ENCODE assay signal across 13 cellular contexts in the genomic region with DNA sequence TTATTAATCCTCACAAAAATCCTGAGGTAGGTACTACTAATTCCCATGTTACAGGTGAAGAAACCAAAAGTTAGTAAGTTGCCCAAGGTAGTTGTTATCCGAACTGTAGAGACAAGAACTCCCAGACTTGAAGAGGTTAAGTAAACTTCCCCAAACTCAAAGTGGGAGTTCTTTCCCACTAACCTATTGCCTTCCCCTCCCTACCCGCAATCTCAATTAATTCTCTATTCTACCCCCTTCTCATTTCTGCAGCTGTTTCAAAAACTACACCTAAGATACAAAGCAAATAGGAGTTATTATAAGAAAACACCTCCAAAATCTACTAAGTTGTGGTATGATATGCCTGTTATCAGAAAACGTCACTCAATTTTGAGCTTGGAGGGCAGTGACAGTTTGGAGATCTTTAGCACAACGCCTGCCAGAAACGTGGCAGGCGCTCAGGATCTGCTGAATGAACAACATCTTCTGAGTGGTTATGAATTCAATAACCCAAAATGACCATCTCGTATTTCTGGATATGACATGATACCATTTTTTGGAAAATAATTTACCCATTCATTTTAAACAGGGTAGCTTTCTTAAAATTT. TPM values are rescaled to one million over a fixed set of nuclear protein-coding genes. Genes with fewer than 3 reads are reported as not detected.
DNase-seq lines count a peak whose midpoint lies in the region; ATAC-seq and TF ChIP-seq lines count a peak whose summit lies in the region.
"Had no signal": no experiment of that assay in that cellular context is flagged by ENCODE, and none has a peak within 500 bp of the region (broad histone marks: within the 10 kb centered on the region; RNA-seq: fewer than 3 reads in every experiment).

No MANE protein-coding gene starts in this region.

- H3K27ac ChIP-seq in BLaER1: no peak overlapping the region
- H3K27ac ChIP-seq in HUES6 (ENCODE audit: low read depth, low read length): 0 out of 2 replicates have a peak overlapping the region, but pooled peaks have one; percentile 13
- peak overlapping the region in 1 of 8 donors; percentile 37 for H3K27ac ChIP-seq in spleen

- peaks cover 80% of the 10 kb centered on the region for H3K4me1 Mint-ChIP-seq in chondrocyte (ENCODE audit: low read depth)
- H3K4me1 Mint-ChIP-seq in naive B cell: peaks cover 51 to 92% (median 82%) of the 10 kb centered on the region in 3 donors

- H3K9me3 ChIP-seq in BLaER1 (peaks cover 22% of the 10 kb centered on the region), HUES6 (ENCODE audit: control insufficient read depth, insufficient read depth, low read depth, low read length) (peaks cover 9% of the 10 kb centered on the region), spleen (peaks cover 0 to 9% (median 4%) of the 10 kb centered on the region in 8 donors)

- 0 out of 2 replicates have a peak overlapping the region, but pooled peaks have one; percentile 5 for H3K4me2 ChIP-seq in BLaER1

- H3K4me1 ChIP-seq in BLaER1: peaks cover 17% of the 10 kb centered on the region
- H3K4me1 ChIP-seq in HUES6 (ENCODE audit: control insufficient read depth, insufficient read depth, low read length): peaks cover 31% of the 10 kb centered on the region
- peaks cover 33 to 100% (median 89%) of the 10 kb centered on the region in 6 donors for H3K4me1 ChIP-seq in spleen

- no peaks in the 10 kb centered on the region for H3K9me3 Mint-ChIP-seq in chondrocyte (ENCODE audit: low read depth)
- peaks cover 0 to 2% (median 0%) of the 10 kb centered on the region in 7 donors for H3K9me3 Mint-ChIP-seq in naive B cell

- DNase-seq in chondrocyte (ENCODE audit: low spot score) (no peak), naive B cell (no peak), NCI-H446 (lab: John Stamatoyannopoulos, UW) (no peak), spleen (no peak), NCI-H187 treated with DMSO at 0.1 percent for 48 hours (lab: John Stamatoyannopoulos, UW) (no peak)
- DNase-seq: activated CD4-positive, alpha-beta T cell treated with anti-CD3 and anti-CD28 coated beads for 48 hours; activated T-cell treated with anti-CD3 and anti-CD28 coated beads, Interleukin-2, amount 50 U/mL, for 48 hours; GOT3; MV-4-11; T-helper 2 cell had no signal

- ATAC-seq in naive B cell (ENCODE audit: low read depth in 2 of 2): no peak
- ATAC-seq in HG03439 (IDR thresholded peaks at IDR 0.05; ENCODE audit: unreplicated experiment): no peak

- H4K20me1 ChIP-seq in BLaER1: peaks cover 100% of the 10 kb centered on the region

- H3K27me3 ChIP-seq in BLaER1 (no peaks in the 10 kb centered on the region), HUES6 (ENCODE audit: control insufficient read depth, insufficient read depth, low read length) (no peaks in the 10 kb centered on the region), spleen (replicated peaks in 1 of 7) (no peaks in the 10 kb centered on the region)

- H3K4me3 Mint-ChIP-seq in chondrocyte (ENCODE audit: unreplicated experiment): no peak overlapping the region
- peak overlapping the region in 4 of 8 donors; percentile 53 to 65 (median 56) for H3K4me3 Mint-ChIP-seq in naive B cell

- WGBS in spleen, 5 donors: 49 to 66% (median 55%) methylated on average over 7 of the region's 7 CpGs

- H3K27ac Mint-ChIP-seq in chondrocyte (ENCODE audit: unreplicated experiment) (peak overlapping the region; percentile 68), naive B cell (peak overlapping the region in 4 of 6 donors; percentile 14 to 61 (median 42))

- H3K4me3 ChIP-seq in BLaER1: no peak overlapping the region
- H3K4me3 ChIP-seq in HUES6 (ENCODE audit: low read depth, low read length): no peak overlapping the region
- H3K4me3 ChIP-seq in spleen: no peak overlapping the region

- intact Hi-C loops in spleen (cut with DNase I; ENCODE audit: low total_unique reads): no loop called here

- H3K36me3 ChIP-seq in BLaER1 (peaks cover 72% of the 10 kb centered on the region), HUES6 (ENCODE audit: control insufficient read depth, insufficient read depth, low read length) (peaks cover 22% of the 10 kb centered on the region), spleen (peaks cover 0 to 11% (median 0%) of the 10 kb centered on the region in 6 donors)

- H3K36me3 Mint-ChIP-seq in chondrocyte (ENCODE audit: low read depth): peaks cover 2% of the 10 kb centered on the region
- H3K36me3 Mint-ChIP-seq in naive B cell: no peaks in the 10 kb centered on the region

- TF ChIP-seq POLR2A in spleen (IDR thresholded peaks at IDR 0.05): no peak

- H3K27me3 Mint-ChIP-seq in chondrocyte (ENCODE audit: low read depth) (no peaks in the 10 kb centered on the region), naive B cell (no peaks in the 10 kb centered on the region)

- H3K9ac ChIP-seq in BLaER1 (no peak overlapping the region), HUES6 (ENCODE audit: low read length) (no peak overlapping the region)

- TF ChIP-seq CTCF in chondrocyte (IDR thresholded peaks at IDR 0.05): no peak
- TF ChIP-seq CTCF in spleen (IDR thresholded peaks at IDR 0.05 in 8 of 11, conservative IDR thresholded peaks at IDR 0.05 in 3 of 11): no peak

RNA-seq across cellular contexts. Expression of a gene that starts 7.1 kb away (rescaled TPM):
- total RNA-seq in chondrocyte (121 to 129 TPM (median 122 TPM) in 3 replicates), spleen (10 to 100 TPM; 80.2 to 92.9 (median 88.8) TPM)
- polyA plus RNA-seq in naive B cell (ENCODE audit: low read depth in 6 of 6) (10 to 100 TPM; 47.4 to 78.4 (median 63.2) TPM), spleen (10 to 100 TPM; 16.4 to 25.6 (median 19.5) TPM)
